Comparison of ENCODE assay signal across 11 cellular contexts in genomic region chr9:136242908-136243525, GRCh38. TPM values are rescaled to one million over a fixed set of nuclear protein-coding genes. Genes with fewer than 3 reads are reported as not detected.
DNase-seq lines count a peak whose midpoint lies in the region; ATAC-seq and TF ChIP-seq lines count a peak whose summit lies in the region.
"Had no signal": no experiment of that assay in that cellular context is flagged by ENCODE, and none has a peak within 500 bp of the region (broad histone marks: within the 10 kb centered on the region; RNA-seq: fewer than 3 reads in every experiment).

No MANE protein-coding gene starts in this region.

- H3K4me2 ChIP-seq in MM.1S (ENCODE audit: low read depth, low read length) (peak overlapping the region; percentile 98; the same call in 1 of the 2 replicates), neural progenitor cell (no peak overlapping the region)

- TF ChIP-seq CTCF in MM.1S (IDR thresholded peaks at IDR 0.05; ENCODE audit: low read length) (no peak), neural progenitor cell (IDR thresholded peaks at IDR 0.05) (peak; percentile 5)

- no peak overlapping the region for H3K4me3 Mint-ChIP-seq in activated CD4-positive, alpha-beta T cell treated with anti-CD3 and anti-CD28 coated beads, Interleukin-2, amount 10 ng/mL, durations not matched to agents 7 days and 5 days
- H3K4me3 Mint-ChIP-seq in activated naive CD8-positive, alpha-beta T cell treated with anti-CD3 and anti-CD28 coated beads, Interleukin-2, amount 50 U/mL, for 24 hours = peak overlapping the region; percentile 88
- H3K4me3 Mint-ChIP-seq in neural progenitor cell = peak overlapping the region; percentile 95

- H3F3A ChIP-seq in MM.1S (ENCODE audit: insufficient read depth, low read length) (peaks cover 26% of the 10 kb centered on the region), neural progenitor cell (ENCODE audit: low read depth) (peaks cover 13% of the 10 kb centered on the region)

- H3K27me3 Mint-ChIP-seq in activated CD4-positive, alpha-beta T cell treated with anti-CD3 and anti-CD28 coated beads, Interleukin-2, amount 10 ng/mL, durations not matched to agents 7 days and 5 days = peaks cover 1% of the 10 kb centered on the region
- H3K27me3 Mint-ChIP-seq in activated naive CD8-positive, alpha-beta T cell treated with anti-CD3 and anti-CD28 coated beads, Interleukin-2, amount 50 U/mL, for 24 hours = no peaks in the 10 kb centered on the region
- peaks cover 11% of the 10 kb centered on the region for H3K27me3 Mint-ChIP-seq in neural progenitor cell (ENCODE audit: insufficient read depth, low read depth)

- H3K4me1 ChIP-seq in MM.1S (ENCODE audit: low read length) = peaks cover 37% of the 10 kb centered on the region
- peaks cover 24% of the 10 kb centered on the region for H3K4me1 ChIP-seq in neural progenitor cell

- H3K9me2 ChIP-seq in MM.1S (replicated peaks; ENCODE audit: insufficient read depth, low read length) = no peaks in the 10 kb centered on the region

- H3K9ac ChIP-seq in MM.1S (ENCODE audit: low read length) = no peak overlapping the region
- H3K9ac ChIP-seq in neural progenitor cell = no peak overlapping the region
- H3K9ac ChIP-seq: GM23248 had no signal

- H3K27ac Mint-ChIP-seq in activated CD4-positive, alpha-beta T cell treated with anti-CD3 and anti-CD28 coated beads, Interleukin-2, amount 10 ng/mL, durations not matched to agents 7 days and 5 days = peak overlapping the region; percentile 92
- peak overlapping the region; percentile 83 for H3K27ac Mint-ChIP-seq in activated naive CD8-positive, alpha-beta T cell treated with anti-CD3 and anti-CD28 coated beads, Interleukin-2, amount 50 U/mL, for 24 hours
- H3K27ac Mint-ChIP-seq in neural progenitor cell = no peak overlapping the region

- POLR2A ChIA-PET in activated CD4-positive, alpha-beta T cell treated with anti-CD3 and anti-CD28 coated beads, Interleukin-2, amount 10 ng/mL, durations not matched to agents 7 days and 5 days (lab: Charles Lee) = no interaction called here

- H3K79me2 ChIP-seq in MM.1S (ENCODE audit: low read length) (peaks cover 72% of the 10 kb centered on the region), neural progenitor cell (ENCODE audit: low read depth) (peaks cover 71% of the 10 kb centered on the region)

- peaks cover 13% of the 10 kb centered on the region for H4K20me1 ChIP-seq in MM.1S (ENCODE audit: insufficient read depth, low read length)
- H4K20me1 ChIP-seq in neural progenitor cell (ENCODE audit: low read depth) = peaks cover 73% of the 10 kb centered on the region

- no peaks in the 10 kb centered on the region for H3K9me3 Mint-ChIP-seq in activated CD4-positive, alpha-beta T cell treated with anti-CD3 and anti-CD28 coated beads, Interleukin-2, amount 10 ng/mL, durations not matched to agents 7 days and 5 days
- H3K9me3 Mint-ChIP-seq in activated naive CD8-positive, alpha-beta T cell treated with anti-CD3 and anti-CD28 coated beads, Interleukin-2, amount 50 U/mL, for 24 hours = no peaks in the 10 kb centered on the region
- H3K9me3 Mint-ChIP-seq in neural progenitor cell = no peaks in the 10 kb centered on the region

- H3K4me3 ChIP-seq in MM.1S (ENCODE audit: low read length) = no peak overlapping the region
- H3K4me3 ChIP-seq in neural progenitor cell = no peak overlapping the region
- H3K4me3 ChIP-seq: GM23248 had no signal

- H3K27ac ChIP-seq in MM.1S (ENCODE audit: low read length) = peak overlapping the region; percentile 42; the same call in 1 of the 2 replicates
- H3K27ac ChIP-seq in neural progenitor cell = no peak overlapping the region
- H3K27ac ChIP-seq: GM23248 had no signal

- H2AFZ ChIP-seq in MM.1S (ENCODE audit: low read length) (no peak overlapping the region), neural progenitor cell (replicated peaks) (no peak overlapping the region)
- H2AFZ ChIP-seq: GM23248 had no signal

- no peak for DNase-seq in activated CD4-positive, alpha-beta T cell treated with anti-CD3 and anti-CD28 coated beads, Interleukin-2, amount 10 ng/mL, durations not matched to agents 7 days and 5 days
- DNase-seq in activated CD4-positive, alpha-beta T cell treated with anti-CD3 and anti-CD28 coated beads, Interleukin-2, amount 50 U/mL, for 4 hours = no peak
- DNase-seq in MM.1S = no peak
- DNase-seq in activated naive CD8-positive, alpha-beta T cell treated with anti-CD3 and anti-CD28 coated beads, Interleukin-2, amount 50 U/mL, for 24 hours = no peak
- no peak for DNase-seq in neural progenitor cell (ENCODE audit: low spot score)
- no peak for DNase-seq in NCI-H226
- DNase-seq: GM23248, NCI-H187 treated with DMSO at 0.1 percent for 48 hours had no signal

- CTCF ChIA-PET in activated CD4-positive, alpha-beta T cell treated with anti-CD3 and anti-CD28 coated beads, Interleukin-2, amount 10 ng/mL, durations not matched to agents 7 days and 5 days (lab: Charles Lee) = no interaction called here

- H3K4me1 Mint-ChIP-seq in activated CD4-positive, alpha-beta T cell treated with anti-CD3 and anti-CD28 coated beads, Interleukin-2, amount 10 ng/mL, durations not matched to agents 7 days and 5 days = peaks cover 33% of the 10 kb centered on the region
- peaks cover 60% of the 10 kb centered on the region for H3K4me1 Mint-ChIP-seq in activated naive CD8-positive, alpha-beta T cell treated with anti-CD3 and anti-CD28 coated beads, Interleukin-2, amount 50 U/mL, for 24 hours
- H3K4me1 Mint-ChIP-seq in neural progenitor cell = peaks cover 42% of the 10 kb centered on the region

- peaks cover 20% of the 10 kb centered on the region for H3K27me3 ChIP-seq in MM.1S (replicated peaks; ENCODE audit: insufficient read depth, low read length)
- H3K27me3 ChIP-seq in neural progenitor cell = peaks cover 9% of the 10 kb centered on the region

- no peaks in the 10 kb centered on the region for H3K36me3 Mint-ChIP-seq in activated CD4-positive, alpha-beta T cell treated with anti-CD3 and anti-CD28 coated beads, Interleukin-2, amount 10 ng/mL, durations not matched to agents 7 days and 5 days (ENCODE audit: low read depth)
- H3K36me3 Mint-ChIP-seq in activated naive CD8-positive, alpha-beta T cell treated with anti-CD3 and anti-CD28 coated beads, Interleukin-2, amount 50 U/mL, for 24 hours (ENCODE audit: low read depth) = peaks cover 11% of the 10 kb centered on the region
- no peaks in the 10 kb centered on the region for H3K36me3 Mint-ChIP-seq in neural progenitor cell

- H3K9me3 ChIP-seq in MM.1S (replicated peaks; ENCODE audit: insufficient read depth, low read length) (no peaks in the 10 kb centered on the region), neural progenitor cell (ENCODE audit: low read depth) (no peaks in the 10 kb centered on the region)

- H3K36me3 ChIP-seq in MM.1S (replicated peaks; ENCODE audit: insufficient read depth, low read length) (no peaks in the 10 kb centered on the region), neural progenitor cell (no peaks in the 10 kb centered on the region)

- no peak for ATAC-seq in activated naive CD8-positive, alpha-beta T cell treated with anti-CD3 and anti-CD28 coated beads, Interleukin-2, amount 50 U/mL, for 24 hours
- no peak for ATAC-seq in HG02763 (IDR thresholded peaks at IDR 0.05; ENCODE audit: unreplicated experiment)
- ATAC-seq in HG03095 (IDR thresholded peaks at IDR 0.05; ENCODE audit: unreplicated experiment) = no peak

RNA-seq across cellular contexts. Expression of gene QSOX2, which starts 2.6 kb away (rescaled TPM):
- total RNA-seq in activated CD4-positive, alpha-beta T cell treated with anti-CD3 and anti-CD28 coated beads, Interleukin-2, amount 10 ng/mL, durations not matched to agents 7 days and 5 days = 10 to 100 TPM; 13.7 to 14.0 TPM
- 17.1 and 19.6 TPM in 2 replicates for total RNA-seq in neural progenitor cell (ENCODE audit: low replicate concordance)

RNA-seq across cellular contexts. Expression of gene LHX3, which starts 38.1 kb away (rescaled TPM):
- total RNA-seq in activated CD4-positive, alpha-beta T cell treated with anti-CD3 and anti-CD28 coated beads, Interleukin-2, amount 10 ng/mL, durations not matched to agents 7 days and 5 days = not detected
- not detected in 2 replicates for total RNA-seq in neural progenitor cell (ENCODE audit: low replicate concordance)
- total RNA-seq: dermis microvascular lymphatic vessel endothelial cell, GM23248 had no signal
